ENCODE assay signal across 23 cellular contexts in genomic region chr11:82883853-82884252, GRCh38. TPM values are rescaled to one million over a fixed set of nuclear protein-coding genes. Genes with fewer than 3 reads are reported as not detected.
DNase-seq lines count a peak whose midpoint lies in the region; ATAC-seq and TF ChIP-seq lines count a peak whose summit lies in the region.
"Had no signal": no experiment of that assay in that cellular context is flagged by ENCODE, and none has a peak within 500 bp of the region (broad histone marks: within the 10 kb centered on the region; RNA-seq: fewer than 3 reads in every experiment).

No MANE protein-coding gene starts in this region.

- peaks cover 0 to 12% of the 10 kb centered on the region in 2 donors for H3K36me3 ChIP-seq in gastroesophageal sphincter
- H3K36me3 ChIP-seq in mesenchymal stem cell (ENCODE audit: control insufficient read depth in 1 of 2, insufficient read depth in 2 of 2, low read depth in 1 of 2, low read length in 2 of 2), result no peaks in the 10 kb centered on the region
- H3K36me3 ChIP-seq in tibial artery, result peaks cover 0 to 11% (median 10%) of the 10 kb centered on the region in 3 donors
- H3K36me3 ChIP-seq: breast epithelium, prostate gland, SJSA1 had no signal

- no peak overlapping the region for H3K4me2 ChIP-seq in mesenchymal stem cell (ENCODE audit: low read length, poor library complexity, severe bottlenecking)

- H2BK15ac ChIP-seq in mesenchymal stem cell (ENCODE audit: low read depth, poor library complexity, severe bottlenecking), result no peak overlapping the region

- peak overlapping the region in 1 of 2 experiments; percentile 47 for H3K18ac ChIP-seq in mesenchymal stem cell (ENCODE audit: low read depth in 1 of 2, low read length in 2 of 2)

- H2BK5ac ChIP-seq in mesenchymal stem cell (ENCODE audit: low read depth, low read length, poor library complexity, severe bottlenecking), result no peak overlapping the region

- H3K27me3 ChIP-seq in gastroesophageal sphincter (no peaks in the 10 kb centered on the region), mesenchymal stem cell (ENCODE audit: control insufficient read depth in 1 of 2, insufficient read depth in 1 of 2, low read length in 2 of 2) (no peaks in the 10 kb centered on the region), tibial artery (no peaks in the 10 kb centered on the region)
- H3K27me3 ChIP-seq: breast epithelium, esophagus squamous epithelium, SJSA1 had no signal

- intact Hi-C loops in tibial artery (cut with DNase I; ENCODE audit: low total_unique reads), result no loop called here

- H3K23ac ChIP-seq in mesenchymal stem cell (ENCODE audit: low read length in 2 of 2), result no peak overlapping the region

- H3K14ac ChIP-seq in mesenchymal stem cell (ENCODE audit: low read length in 2 of 2), result no peak overlapping the region

- H2AFZ ChIP-seq in mesenchymal stem cell (ENCODE audit: low read depth, low read length), result no peak overlapping the region

- TF ChIP-seq POLR2A in gastroesophageal sphincter (IDR thresholded peaks at IDR 0.05), result no peak

- peak overlapping the region in 1 of 4 donors; percentile 23 for H3K27ac ChIP-seq in gastroesophageal sphincter
- H3K27ac ChIP-seq in mesenchymal stem cell (ENCODE audit: low read length, poor library complexity, severe bottlenecking), result no peak overlapping the region
- no peak overlapping the region for H3K27ac ChIP-seq in tibial artery
- H3K27ac ChIP-seq: breast epithelium, esophagus squamous epithelium, prostate gland, SJSA1 had no signal

- 48 to 55% methylated on average over 2 to 3 of the region's 3 CpGs for WGBS in gastroesophageal sphincter (ENCODE audit: low coverage in 1 of 2), 2 donors
- WGBS in mesenchymal stem cell, result 72% methylated on average over 2 of the region's 3 CpGs

- no peak overlapping the region for H2BK120ac ChIP-seq in mesenchymal stem cell (ENCODE audit: low read depth, low read length)

- no peak overlapping the region for H3K4ac ChIP-seq in mesenchymal stem cell (ENCODE audit: low read depth in 1 of 2, low read length in 2 of 2)

- DNase-seq in AG20443 (ENCODE audit: low spot score) (peak; percentile 36), NOMO-1 (lab: John Stamatoyannopoulos, UW; ENCODE audit: unreplicated experiment in 2 of 2) (peak; percentile 35 to 71), mesenchymal stem cell (no peak), SIG-M5 treated with dmso at 0.1 percent for 504 hours (lab: John Stamatoyannopoulos, UW; ENCODE audit: unreplicated experiment) (no peak), GM20000 (ENCODE audit: low spot score) (no peak), tibial artery (no peak)
- DNase-seq: activated CD4-positive, alpha-beta T cell treated with anti-CD3 and anti-CD28 coated beads for 1 hour; activated CD8-positive, alpha-beta memory T cell treated with anti-CD3 and anti-CD28 coated beads for 24 hours; DMS 273 treated with DMSO at 0.1 percent for 48 hours; esophagus squamous epithelium; HCEC 1CT; head of caudate nucleus; immature natural killer cell; NCI-H146; NCI-H2171; NCI-H526 treated with DMSO at 0.1 percent for 48 hours; nephron progenitor cell; PC-3 had no signal

- H4K91ac ChIP-seq in mesenchymal stem cell (ENCODE audit: low read length), result no peak overlapping the region

- H3K4me1 ChIP-seq in gastroesophageal sphincter (peaks cover 0 to 17% (median 0%) of the 10 kb centered on the region in 3 donors), mesenchymal stem cell (ENCODE audit: control insufficient read depth, insufficient read depth, low read depth, low read length) (no peaks in the 10 kb centered on the region), tibial artery (no peaks in the 10 kb centered on the region)
- H3K4me1 ChIP-seq: breast epithelium, prostate gland, SJSA1 had no signal

- TF ChIP-seq EP300 in gastroesophageal sphincter (IDR thresholded peaks at IDR 0.05), result no peak

- TF ChIP-seq CTCF in gastroesophageal sphincter (IDR thresholded peaks at IDR 0.05) (no peak), GM20000 (IDR thresholded peaks at IDR 0.05; ENCODE audit: extremely low read depth, missing control alignments) (no peak), tibial artery (IDR thresholded peaks at IDR 0.05) (no peak)

- H3K9ac ChIP-seq in mesenchymal stem cell (ENCODE audit: low read length), result peak overlapping the region; percentile 18

- H3K4me3 ChIP-seq in gastroesophageal sphincter (no peak overlapping the region), mesenchymal stem cell (ENCODE audit: insufficient read depth in 1 of 2, low read depth in 1 of 2, low read length in 2 of 2) (no peak overlapping the region), tibial artery (no peak overlapping the region)
- H3K4me3 ChIP-seq: breast epithelium, esophagus squamous epithelium, prostate gland, SJSA1 had no signal

- H3K9me3 ChIP-seq in gastroesophageal sphincter, result peaks cover 0 to 5% (median 0%) of the 10 kb centered on the region in 3 donors
- H3K9me3 ChIP-seq in mesenchymal stem cell (ENCODE audit: control insufficient read depth, low read length), result no peaks in the 10 kb centered on the region
- peaks cover 0 to 5% (median 0%) of the 10 kb centered on the region in 3 donors for H3K9me3 ChIP-seq in tibial artery
- H3K9me3 ChIP-seq: breast epithelium, esophagus squamous epithelium, prostate gland, SJSA1 had no signal

- no peak overlapping the region for H2AK5ac ChIP-seq in mesenchymal stem cell (ENCODE audit: low read length, severe bottlenecking)

- ATAC-seq in gastroesophageal sphincter (peak; percentile 77), GM21786 (IDR thresholded peaks at IDR 0.05; ENCODE audit: unreplicated experiment) (no peak)
- ATAC-seq: PC-3 had no signal

- peaks cover 11% of the 10 kb centered on the region for H3K79me1 ChIP-seq in mesenchymal stem cell (replicated peaks; ENCODE audit: low read length, poor library complexity, severe bottlenecking)

- H2BK12ac ChIP-seq in mesenchymal stem cell (ENCODE audit: low read length in 2 of 2), result no peak overlapping the region

- no peak overlapping the region for H4K8ac ChIP-seq in mesenchymal stem cell (ENCODE audit: low read length)

RNA-seq across cellular contexts. Expression of gene PRCP, which starts 16.4 kb away (rescaled TPM):
- total RNA-seq in gastroesophageal sphincter, result 10 to 100 TPM; 22.8 to 62.2 (median 42.4) TPM
- polyA plus RNA-seq in mesenchymal stem cell (2013, experiment 1 of 2), result 68.1 TPM
- polyA plus RNA-seq in mesenchymal stem cell (2013, experiment 2 of 2), result 71.3 TPM

RNA-seq across cellular contexts. Expression of gene DDIAS, which starts 17.7 kb away (rescaled TPM):
- total RNA-seq in gastroesophageal sphincter, result 1 to 10 TPM in 2 of 4 donors, under 1 TPM in 2; 0.31 to 2.3 (median 1.0) TPM
- 1.3 TPM for polyA plus RNA-seq in mesenchymal stem cell (2013, experiment 1 of 2)
- polyA plus RNA-seq in mesenchymal stem cell (2013, experiment 2 of 2), result 1.2 TPM

Comparison
In these comparisons a context has a peak if more than half of its experiments do, and no peak if none do; other contexts are left out.
1. DNase-seq: peak in AG20443 (single experiment) and NOMO-1 (2 of 2); none in mesenchymal stem cell (single experiment), SIG-M5 treated with dmso at 0.1 percent for 504 hours (single experiment), GM20000 (single experiment) and tibial artery (0 of 2).